In genomic region chr17:22435231-22435974, GRCh38 we compare ENCODE assay signal across 1 cellular context.
A peak's percentile ranks its signal among the peaks of the same experiment; 100 is the strongest.
TF ChIP-seq lines count a peak whose summit lies in the region.

No MANE protein-coding gene starts in this region.

TF ChIP-seq in K562, 482 proteins besides CTCF, POLR2A, EP300 and RAD21 (continued from another document and continues in another):
- TF ChIP-seq HES1 (IDR thresholded peaks at IDR 0.05; ENCODE audit: low read depth) (no peak), WHSC1 (IDR thresholded peaks at IDR 0.05; ENCODE audit: low read length) (no peak), MECOM (CRISPR knock-in tag; IDR thresholded peaks at IDR 0.05) (no peak), DACH1 (IDR thresholded peaks at IDR 0.05; ENCODE audit: partially characterized antibody) (no peak), ZNF384 (IDR thresholded peaks at IDR 0.05; ENCODE audit: low read depth, low read length) (no peak), POLR2G (IDR thresholded peaks at IDR 0.05; ENCODE audit: low read depth, low read length) (0 out of 2 replicates have a peak, but pooled peaks have one; percentile 25), RBFOX2 (IDR thresholded peaks at IDR 0.05; ENCODE audit: low read depth, low read length) (0 out of 2 replicates have a peak, but pooled peaks have one; percentile 34), ZNF644 (tag; IDR thresholded peaks at IDR 0.05; ENCODE audit: low read depth) (no peak), NFATC3 (IDR thresholded peaks at IDR 0.05) (peak; percentile 90), ZNF431 (CRISPR knock-in tag; IDR thresholded peaks at IDR 0.05) (no peak), PHB (CRISPR knock-in tag; IDR thresholded peaks at IDR 0.05) (no peak), HMBOX1 (IDR thresholded peaks at IDR 0.05) (no peak), MGA (IDR thresholded peaks at IDR 0.05) (peak; percentile 53), THRAP3 (IDR thresholded peaks at IDR 0.05; ENCODE audit: borderline replicate concordance) (no peak), ZNF133 (CRISPR knock-in tag; IDR thresholded peaks at IDR 0.05) (no peak), NR3C1 (CRISPR knock-in tag; IDR thresholded peaks at IDR 0.05) (no peak), ZBTB40 (IDR thresholded peaks at IDR 0.05) (no peak), ZBTB40 (CRISPR knock-in tag; IDR thresholded peaks at IDR 0.05) (no peak), VEZF1 (CRISPR knock-in tag; IDR thresholded peaks at IDR 0.05) (peak; percentile 89), TAF15 (IDR thresholded peaks at IDR 0.05; ENCODE audit: low read depth, low read length) (no peak), CEBPG (CRISPR knock-in tag; IDR thresholded peaks at IDR 0.05) (no peak), CEBPG (tag; conservative IDR thresholded peaks at IDR 0.05 in 1 of 2, IDR thresholded peaks at IDR 0.05 in 1 of 2) (no peak), E2F6 (IDR thresholded peaks at IDR 0.05; ENCODE audit: borderline replicate concordance in 1 of 2, extremely low read depth in 1 of 2, insufficient read depth in 1 of 2, insufficient read length in 1 of 2, low read depth in 1 of 2, low read length in 1 of 2, poor library complexity in 1 of 2, severe bottlenecking in 1 of 2) (peak in 1 of 2 experiments; percentile 87), ZNF41 (CRISPR knock-in tag; conservative IDR thresholded peaks at IDR 0.05) (no peak), NRF1 (conservative IDR thresholded peaks at IDR 0.05 in 1 of 2, IDR thresholded peaks at IDR 0.05 in 1 of 2) (peak; percentile 82 to 84), ZNF263 (CRISPR knock-in tag; IDR thresholded peaks at IDR 0.05; ENCODE audit: borderline replicate concordance) (peak; percentile 89), NR4A1 (CRISPR knock-in tag; IDR thresholded peaks at IDR 0.05) (no peak), NR4A1 (tag; IDR thresholded peaks at IDR 0.05) (no peak), RNF219 (CRISPR knock-in tag; IDR thresholded peaks at IDR 0.05) (no peak), ZNF766 (CRISPR knock-in tag; conservative IDR thresholded peaks at IDR 0.05) (no peak)
